Comparison of ENCODE assay signal across 31 cellular contexts in genomic region chr13:97492684-97493371, GRCh38.
"Had no signal": no experiment of that assay in that cellular context is flagged by ENCODE, and none has a peak within 500 bp of the region (broad histone marks: within the 10 kb centered on the region; RNA-seq: fewer than 3 reads in every experiment).

No MANE protein-coding gene starts in this region.

- H3K27ac Mint-ChIP-seq: activated CD4-positive, alpha-beta T cell treated with anti-CD3 and anti-CD28 coated beads, Interleukin-2, amount 10 ng/mL, durations not matched to agents 24 days and 14 days; activated naive CD4-positive, alpha-beta T cell treated with anti-CD3 and anti-CD28 coated beads, Interleukin-2, amount 50 U/mL, for 24 hours; activated naive CD8-positive, alpha-beta T cell treated with anti-CD3 and anti-CD28 coated beads, Interleukin-2, amount 10 ng/mL, durations not matched to agents 7 days and 5 days; activated T-cell treated with anti-CD3 and anti-CD28 coated beads, Interleukin-2, amount 50 U/mL, for 72 hours; activated T-helper 2 cell treated with anti-CD3 and anti-CD28 coated beads, Interferon-gamma antibody, Interleukin-2, Interleukin-4, amounts not matched to agents 10 μg/mL and 5 μg/mL and 100 μg/mL, durations not matched to agents 14 hours and 24 hours and 36 hours; T-helper 1 cell treated with Interleukin-12 subunit alpha and Interleukin-12 subunit beta and Interleukin-4 antibody, amounts not matched to agents 30 μg/mL and 1 μg/mL, for 36 hours; T-helper 2 cell treated with Interferon-gamma antibody and Interleukin-4, amounts not matched to agents 5 μg/mL and 100 μg/mL, for 36 hours had no signal

- H3K4me1 Mint-ChIP-seq: activated CD4-positive, alpha-beta T cell treated with anti-CD3 and anti-CD28 coated beads, Interleukin-2, amount 10 ng/mL, durations not matched to agents 24 days and 14 days had no signal

- FAIRE-seq: astrocyte, TTC549 had no signal

- ATAC-seq: activated T-cell treated with anti-CD3 and anti-CD28 coated beads, Interleukin-2, amount 50 U/mL, for 72 hours; body of pancreas had no signal

- H3K36me3 Mint-ChIP-seq: activated naive CD4-positive, alpha-beta T cell treated with anti-CD3 and anti-CD28 coated beads, Interleukin-2, amount 50 U/mL, for 24 hours had no signal

- H3K4me3 ChIP-seq: adrenal gland, body of pancreas, breast epithelium, Peyer's patch, SJSA1 had no signal

- H3K27me3 Mint-ChIP-seq: activated CD4-positive, alpha-beta T cell treated with anti-CD3 and anti-CD28 coated beads, Interleukin-2, amount 10 ng/mL, durations not matched to agents 24 days and 14 days; activated naive CD4-positive, alpha-beta T cell treated with anti-CD3 and anti-CD28 coated beads, Interleukin-2, amount 50 U/mL, for 24 hours had no signal

- H3K4me3 Mint-ChIP-seq: activated CD4-positive, alpha-beta T cell treated with anti-CD3 and anti-CD28 coated beads, Interleukin-2, amount 10 ng/mL, durations not matched to agents 24 days and 14 days; activated naive CD4-positive, alpha-beta T cell treated with anti-CD3 and anti-CD28 coated beads, Interleukin-2, amount 50 U/mL, for 24 hours; activated naive CD8-positive, alpha-beta T cell treated with anti-CD3 and anti-CD28 coated beads, Interleukin-2, amount 10 ng/mL, durations not matched to agents 7 days and 5 days; activated T-cell treated with anti-CD3 and anti-CD28 coated beads, Interleukin-2, amount 50 U/mL, for 72 hours; T-helper 1 cell treated with Interleukin-12 subunit alpha and Interleukin-12 subunit beta and Interleukin-4 antibody, amounts not matched to agents 30 μg/mL and 1 μg/mL, for 36 hours; T-helper 2 cell treated with Interferon-gamma antibody and Interleukin-4, amounts not matched to agents 5 μg/mL and 100 μg/mL, for 36 hours had no signal

- DNase-seq: activated CD4-positive, alpha-beta T cell treated with anti-CD3 and anti-CD28 coated beads, Interleukin-2, amount 10 ng/mL, durations not matched to agents 24 days and 14 days; activated CD4-positive, alpha-beta T cell treated with anti-CD3 and anti-CD28 coated beads, Interleukin-2, amount 50 U/mL, for 4 hours; activated gamma-delta T cell; activated naive CD4-positive, alpha-beta T cell treated with Interleukin-2 at 50 U/mL for 16 hours; activated naive CD8-positive, alpha-beta T cell treated with anti-CD3 and anti-CD28 coated beads, Interleukin-2, amount 10 ng/mL, durations not matched to agents 7 days and 5 days; activated T-cell treated with anti-CD3 and anti-CD28 coated beads, Interleukin-2, amount 50 U/mL, for 1 hour; activated T-cell treated with anti-CD3 and anti-CD28 coated beads, Interleukin-2, amount 50 U/mL, for 72 hours; adrenal gland; body of pancreas; caudate nucleus; cerebellar nuclear complex; Kasumi-1; KG1; MM.1S; MV-4-11; NCI-H1092; NCI-H187; NCI-H2107; NCI-H226; NCI-H446 treated with DMSO at 0.1 percent for 48 hours; Peyer's patch; RPMI8226; SK-N-SH had no signal
